ENCODE assay signal across 8 cellular contexts in genomic region chr9:97923529-97924108, GRCh38. TPM values are rescaled to one million over a fixed set of nuclear protein-coding genes. Genes with fewer than 3 reads are reported as not detected.
A peak's percentile ranks its signal among the peaks of the same experiment; 100 is the strongest.
DNase-seq lines count a peak whose midpoint lies in the region; ATAC-seq and TF ChIP-seq lines count a peak whose summit lies in the region.

No MANE protein-coding gene starts in this region.

- peaks cover 0 to 3% (median 0%) of the 10 kb centered on the region in 5 donors for H3K9me3 Mint-ChIP-seq in CD8-positive, alpha-beta memory T cell
- H3K9me3 Mint-ChIP-seq in activated naive CD8-positive, alpha-beta T cell treated with anti-CD3 and anti-CD28 coated beads, Interleukin-2, amount 10 ng/mL, durations not matched to agents 7 days and 5 days = no peaks in the 10 kb centered on the region

- no peaks in the 10 kb centered on the region for H3K27me3 ChIP-seq in CD8-positive, alpha-beta memory T cell (ENCODE audit: insufficient read depth, low read length, poor library complexity, severe bottlenecking)
- peaks cover 0 to 29% (median 0%) of the 10 kb centered on the region in 9 donors for H3K27me3 ChIP-seq in heart left ventricle

- CTCF ChIA-PET in CD8-positive, alpha-beta memory T cell (lab: Charles Lee) = interaction anchor here (0.7 to 8.0 kb wide), 41 partner anchors 8 to 340 kb away, joined by 3 to 109 read pairs (median 5); partner anchors contain the start of genes ANP32B, HEMGN, NANS and TBC1D2

- H3K36me3 ChIP-seq in CD8-positive, alpha-beta memory T cell (ENCODE audit: insufficient read depth, low read length) = no peaks in the 10 kb centered on the region
- no peaks in the 10 kb centered on the region for H3K36me3 ChIP-seq in heart left ventricle

- no peak for TF ChIP-seq POLR2A in heart left ventricle (IDR thresholded peaks at IDR 0.05)

- H3K4me1 ChIP-seq in CD8-positive, alpha-beta memory T cell (ENCODE audit: insufficient read depth, low read length) = peaks cover 39% of the 10 kb centered on the region
- H3K4me1 ChIP-seq in heart left ventricle = peaks cover 0 to 48% (median 15%) of the 10 kb centered on the region in 12 donors

- intact Hi-C loops in heart left ventricle (cut with DNase I) = loop anchor here (1.0 to 10.0 kb wide), 16 partner anchors 59 to 340 kb away; partner anchors contain the start of genes ANP32B (in 7 of the 10), TBC1D2 (in 2 of the 10) and NANS (in 1 of the 10)

- peak overlapping the region; percentile 100 for H3K27ac ChIP-seq in CD8-positive, alpha-beta memory T cell (ENCODE audit: low read depth, low read length)
- peak overlapping the region in 9 of 12 donors; percentile 89 to 99 (median 97) for H3K27ac ChIP-seq in heart left ventricle

- peak; percentile 42 to 82 (median 76) for DNase-seq in CD8-positive, alpha-beta memory T cell
- DNase-seq in NCI-H1092 treated with DMSO at 0.1 percent for 48 hours (lab: John Stamatoyannopoulos, UW) (peak; percentile 92), SKM-1 (lab: John Stamatoyannopoulos, UW; ENCODE audit: unreplicated experiment) (peak; percentile 27), heart left ventricle (peak; percentile 57 to 84 (median 65)), pulmonary artery endothelial cell (ENCODE audit: low read depth, low spot score) (peak; percentile 41)
- peak; percentile 57 for DNase-seq in activated naive CD8-positive, alpha-beta T cell treated with anti-CD3 and anti-CD28 coated beads, Interleukin-2, amount 10 ng/mL, durations not matched to agents 7 days and 5 days

- peaks cover 3 to 14% (median 4%) of the 10 kb centered on the region in 3 donors for H3K36me3 Mint-ChIP-seq in CD8-positive, alpha-beta memory T cell
- H3K36me3 Mint-ChIP-seq in activated naive CD8-positive, alpha-beta T cell treated with anti-CD3 and anti-CD28 coated beads, Interleukin-2, amount 10 ng/mL, durations not matched to agents 7 days and 5 days = peaks cover 3% of the 10 kb centered on the region

- whole genome bisulfite sequencing in heart left ventricle, 4 donors = 0 to 1% (median 0%) methylated on average over 8 of the region's 8 CpGs

- peak; percentile 72 to 91 (median 83) for TF ChIP-seq CTCF in heart left ventricle (IDR thresholded peaks at IDR 0.05)

- peak overlapping the region; percentile 92 for H3K4me3 ChIP-seq in CD8-positive, alpha-beta memory T cell (ENCODE audit: low read length)
- H3K4me3 ChIP-seq in heart left ventricle = peak overlapping the region in 9 of 12 donors; percentile 56 to 76 (median 64)

- peak overlapping the region; percentile 87 to 96 (median 90) for H3K4me3 Mint-ChIP-seq in CD8-positive, alpha-beta memory T cell
- H3K4me3 Mint-ChIP-seq in activated naive CD8-positive, alpha-beta T cell treated with anti-CD3 and anti-CD28 coated beads, Interleukin-2, amount 10 ng/mL, durations not matched to agents 7 days and 5 days = peak overlapping the region; percentile 96

- H3K27me3 Mint-ChIP-seq in CD8-positive, alpha-beta memory T cell = peaks cover 0 to 9% of the 10 kb centered on the region in 2 donors
- H3K27me3 Mint-ChIP-seq in activated naive CD8-positive, alpha-beta T cell treated with anti-CD3 and anti-CD28 coated beads, Interleukin-2, amount 10 ng/mL, durations not matched to agents 7 days and 5 days = peaks cover 4% of the 10 kb centered on the region

- POLR2A ChIA-PET in CD8-positive, alpha-beta memory T cell (lab: Charles Lee) = interaction anchor here (1.0 to 4.5 kb wide), 2 partner anchors 56 to 61 kb away, joined by 3 to 74 read pairs; partner anchors contain the start of gene ANP32B
- POLR2A ChIA-PET in activated naive CD8-positive, alpha-beta T cell treated with anti-CD3 and anti-CD28 coated beads, Interleukin-2, amount 10 ng/mL, durations not matched to agents 7 days and 5 days (lab: Charles Lee) = interaction anchor here (0.7 to 5.3 kb wide), 6 partner anchors 20 to 332 kb away, joined by 3 to 79 read pairs (median 6); partner anchors contain the start of genes ANP32B and TBC1D2

- ATAC-seq in GM21825 (IDR thresholded peaks at IDR 0.05; ENCODE audit: unreplicated experiment) = peak; percentile 36
- peak; percentile 24 for ATAC-seq in activated naive CD8-positive, alpha-beta T cell treated with anti-CD3 and anti-CD28 coated beads, Interleukin-2, amount 10 ng/mL, durations not matched to agents 7 days and 5 days (ENCODE audit: low read depth)
- peak; percentile 18 to 47 (median 28) for ATAC-seq in heart left ventricle
- no peak for ATAC-seq in GM21737 (IDR thresholded peaks at IDR 0.05; ENCODE audit: unreplicated experiment)

- H3K9me3 ChIP-seq in CD8-positive, alpha-beta memory T cell (ENCODE audit: low read length) = no peaks in the 10 kb centered on the region
- no peaks in the 10 kb centered on the region for H3K9me3 ChIP-seq in heart left ventricle

- peak overlapping the region; percentile 81 to 100 (median 98) for H3K27ac Mint-ChIP-seq in CD8-positive, alpha-beta memory T cell
- H3K27ac Mint-ChIP-seq in activated naive CD8-positive, alpha-beta T cell treated with anti-CD3 and anti-CD28 coated beads, Interleukin-2, amount 10 ng/mL, durations not matched to agents 7 days and 5 days = peak overlapping the region; percentile 100

- H3K4me1 Mint-ChIP-seq in CD8-positive, alpha-beta memory T cell = peaks cover 42 to 51% (median 43%) of the 10 kb centered on the region in 3 donors
- peaks cover 35% of the 10 kb centered on the region for H3K4me1 Mint-ChIP-seq in activated naive CD8-positive, alpha-beta T cell treated with anti-CD3 and anti-CD28 coated beads, Interleukin-2, amount 10 ng/mL, durations not matched to agents 7 days and 5 days

RNA-seq across cellular contexts. Expression of gene TRMO, which starts 1.3 kb away (rescaled TPM):
- total RNA-seq in CD8-positive, alpha-beta memory T cell = 10 to 100 TPM; 19.1 to 19.2 TPM
- 19.6 TPM for polyA plus RNA-seq in CD8-positive, alpha-beta memory T cell
- total RNA-seq in activated naive CD8-positive, alpha-beta T cell treated with anti-CD3 and anti-CD28 coated beads, Interleukin-2, amount 10 ng/mL, durations not matched to agents 7 days and 5 days = 10 to 100 TPM; 25.6 to 27.6 TPM
- total RNA-seq in heart left ventricle (10 to 100 TPM in 3 of 9 donors, 1 to 10 TPM in 6; 5.2 to 23.3 (median 8.0) TPM), pulmonary artery endothelial cell (12.8 and 13.8 TPM in 2 replicates)
- 1 to 10 TPM; 2.8 to 8.1 TPM for polyA plus RNA-seq in heart left ventricle

RNA-seq across cellular contexts. Expression of gene HEMGN, which starts 14.4 kb away (rescaled TPM):
- total RNA-seq in CD8-positive, alpha-beta memory T cell = under 1 TPM; 0.31 to 0.66 TPM
- polyA plus RNA-seq in CD8-positive, alpha-beta memory T cell = 2.8 TPM
- total RNA-seq in activated naive CD8-positive, alpha-beta T cell treated with anti-CD3 and anti-CD28 coated beads, Interleukin-2, amount 10 ng/mL, durations not matched to agents 7 days and 5 days = 1 to 10 TPM in 1 of 2 experiments, under 1 TPM in 1; 0.47 to 1.1 TPM
- total RNA-seq in heart left ventricle (under 1 TPM in 2 of 9 donors, not detected in 7; 0.23 to 0.40 TPM), pulmonary artery endothelial cell (not detected in 2 replicates)
- polyA plus RNA-seq in heart left ventricle = not detected

RNA-seq across cellular contexts. Expression of gene ANP32B, which starts 59.5 kb away (rescaled TPM):
- total RNA-seq in CD8-positive, alpha-beta memory T cell = 100 to 1,000 TPM; 331 to 341 TPM
- polyA plus RNA-seq in CD8-positive, alpha-beta memory T cell = 91.0 TPM
- 100 to 1,000 TPM; 295 to 296 TPM for total RNA-seq in activated naive CD8-positive, alpha-beta T cell treated with anti-CD3 and anti-CD28 coated beads, Interleukin-2, amount 10 ng/mL, durations not matched to agents 7 days and 5 days
- total RNA-seq in heart left ventricle (10 to 100 TPM; 16.3 to 78.3 (median 45.7) TPM), pulmonary artery endothelial cell (8.5 and 13.1 TPM in 2 replicates)
- 10 to 100 TPM; 58.6 to 66.1 TPM for polyA plus RNA-seq in heart left ventricle

Comparison
In these comparisons a context has a peak if more than half of its experiments do, and no peak if none do; other contexts are left out.
1. DNase-seq: peak in every context shown above with its lines; median percentile 92 in NCI-H1092 treated with DMSO at 0.1 percent for 48 hours; 76 in CD8-positive, alpha-beta memory T cell; 65 in heart left ventricle; 57 in activated naive CD8-positive, alpha-beta T cell treated with anti-CD3 and anti-CD28 coated beads, Interleukin-2, amount 10 ng/mL, durations not matched to agents 7 days and 5 days; 41 in pulmonary artery endothelial cell; 27 in SKM-1.